ENCODE assay signal across 8 cellular contexts in genomic region chr3:45593708-45594601, GRCh38. TPM values are rescaled to one million over a fixed set of nuclear protein-coding genes. Genes with fewer than 3 reads are reported as not detected.
A peak's percentile ranks its signal among the peaks of the same experiment; 100 is the strongest.
DNase-seq lines count a peak whose midpoint lies in the region; ATAC-seq and TF ChIP-seq lines count a peak whose summit lies in the region.

No MANE protein-coding gene starts in this region.

- H2AFZ ChIP-seq in SK-N-SH (ENCODE audit: low read depth) (peak overlapping the region; percentile 88), trophoblast cell (ENCODE audit: insufficient read depth, low read length, poor library complexity) (peak overlapping the region; percentile 84)

- H3K9me2 ChIP-seq in SK-N-SH, result no peaks in the 10 kb centered on the region

- TF ChIP-seq RAD21 in SK-N-SH (IDR thresholded peaks at IDR 0.05; ENCODE audit: low read length), result no peak

- TF ChIP-seq EP300 in SK-N-SH (IDR thresholded peaks at IDR 0.05; ENCODE audit: borderline replicate concordance in 1 of 2, low read depth in 1 of 2, low read length in 1 of 2), result no peak

- H3K4me1 ChIP-seq in SK-N-SH (ENCODE audit: control insufficient read depth in 1 of 2, insufficient read depth in 2 of 2, low read depth in 1 of 2, low read length in 1 of 2) (peaks cover 15 to 38% of the 10 kb centered on the region in 2 experiments), trophoblast cell (ENCODE audit: control insufficient read depth in 1 of 2, insufficient read depth in 2 of 2, low read length in 2 of 2) (peaks cover 7 to 15% of the 10 kb centered on the region in 2 experiments)

- H3K18ac ChIP-seq in trophoblast cell (ENCODE audit: low read length), result peak overlapping the region; percentile 67

- H4K91ac ChIP-seq in trophoblast cell (ENCODE audit: low read depth, low read length), result peak overlapping the region; percentile 87

- peaks cover 35% of the 10 kb centered on the region for H4K20me1 ChIP-seq in SK-N-SH (ENCODE audit: insufficient read depth)

- no peaks in the 10 kb centered on the region for H3K9me3 Mint-ChIP-seq in activated naive CD4-positive, alpha-beta T cell treated with anti-CD3 and anti-CD28 coated beads, Interleukin-2, amount 50 U/mL, for 24 hours

- peak overlapping the region; percentile 91 for H3K9ac ChIP-seq in SK-N-SH
- peak overlapping the region; percentile 80 for H3K9ac ChIP-seq in trophoblast cell (ENCODE audit: low read length)

- peaks cover 8% of the 10 kb centered on the region for H3K79me1 ChIP-seq in trophoblast cell (ENCODE audit: low read length)

- H2BK5ac ChIP-seq in trophoblast cell (ENCODE audit: low read depth, low read length, poor library complexity), result peak overlapping the region; percentile 54

- H2AK5ac ChIP-seq in trophoblast cell (ENCODE audit: low read length), result no peak overlapping the region

- no peak for TF ChIP-seq CTCF in SK-N-SH (IDR thresholded peaks at IDR 0.05)

- H3K36me3 Mint-ChIP-seq in activated naive CD4-positive, alpha-beta T cell treated with anti-CD3 and anti-CD28 coated beads, Interleukin-2, amount 50 U/mL, for 24 hours, result no peaks in the 10 kb centered on the region

- no peak overlapping the region for H3K23ac ChIP-seq in trophoblast cell (ENCODE audit: low read length)

- H3K9me3 ChIP-seq in SK-N-SH, result no peaks in the 10 kb centered on the region
- H3K9me3 ChIP-seq in trophoblast cell (ENCODE audit: insufficient read depth, low read depth, low read length), result peaks cover 12% of the 10 kb centered on the region

- 10% methylated on average over 10 of the region's 101 CpGs for WGBS in SK-N-SH (ENCODE audit: low lambda C conversion rate)
- WGBS in trophoblast cell (ENCODE audit: extremely low coverage, insufficient coverage, insufficient read length), result no CpG with 5 or more reads among the region's 101 CpGs

- H3K27me3 ChIP-seq in SK-N-SH (ENCODE audit: insufficient read depth), result no peaks in the 10 kb centered on the region
- no peaks in the 10 kb centered on the region for H3K27me3 ChIP-seq in trophoblast cell (ENCODE audit: insufficient read depth, low read length)

- peaks cover 53% of the 10 kb centered on the region for H3K4me1 Mint-ChIP-seq in activated naive CD4-positive, alpha-beta T cell treated with anti-CD3 and anti-CD28 coated beads, Interleukin-2, amount 50 U/mL, for 24 hours

- H3K27ac Mint-ChIP-seq in activated naive CD4-positive, alpha-beta T cell treated with anti-CD3 and anti-CD28 coated beads, Interleukin-2, amount 50 U/mL, for 24 hours, result peak overlapping the region; percentile 81

- peak overlapping the region; percentile 29 for H4K12ac ChIP-seq in trophoblast cell (ENCODE audit: low read depth, low read length)

- H3K36me3 ChIP-seq in SK-N-SH (replicated peaks in 1 of 2; ENCODE audit: control insufficient read depth in 1 of 2, insufficient read depth in 2 of 2, low read length in 1 of 2) (peaks cover 0 to under 1% of the 10 kb centered on the region in 2 experiments), trophoblast cell (ENCODE audit: control insufficient read depth in 1 of 2, insufficient read depth in 2 of 2, low read length in 2 of 2) (peaks cover 0 to 2% of the 10 kb centered on the region in 2 experiments)

- H3K79me2 ChIP-seq in SK-N-SH (ENCODE audit: insufficient read depth) (peaks cover 49% of the 10 kb centered on the region), trophoblast cell (ENCODE audit: control insufficient read depth, insufficient read depth, low read length, poor library complexity) (peaks cover 4% of the 10 kb centered on the region)

- H3K4me2 ChIP-seq in SK-N-SH (peak overlapping the region; percentile 98), trophoblast cell (ENCODE audit: low read length) (peak overlapping the region; percentile 81)

- peak; percentile 80 for DNase-seq in DMS53 (lab: John Stamatoyannopoulos, UW)
- peak; percentile 80 for DNase-seq in HuH-7 (ENCODE audit: low spot score)
- DNase-seq in SK-N-SH, result peak; percentile 95
- peak; percentile 86 for DNase-seq in Right ventricle myocardium superior
- peak; percentile 54 to 77 for DNase-seq in trophoblast cell
- peak; percentile 72 for DNase-seq in ureter (ENCODE audit: low spot score)

- H3K27me3 Mint-ChIP-seq in activated naive CD4-positive, alpha-beta T cell treated with anti-CD3 and anti-CD28 coated beads, Interleukin-2, amount 50 U/mL, for 24 hours, result no peaks in the 10 kb centered on the region

- CTCF ChIA-PET in SK-N-SH (lab: Yijun Ruan, JAX), result interaction anchor here (1.2 to 5.1 kb wide), 7 partner anchors 15 to 68 kb away, joined by 3 to 37 read pairs (median 6); no protein-coding TSS in a partner anchor

- POLR2A ChIA-PET in SK-N-SH (lab: Yijun Ruan, JAX), result interaction anchor here (0.6 to 0.7 kb wide), 3 partner anchors 52 to 62 kb away, joined by 3 read pairs; no protein-coding TSS in a partner anchor

- intact Hi-C loops in Right ventricle myocardium superior (cut with DNase I), result loop anchor here (2.0 to 5.0 kb wide), 3 partner anchors 55 to 77 kb away; no protein-coding TSS in a partner anchor

- ATAC-seq in GM21423 (IDR thresholded peaks at IDR 0.05; ENCODE audit: unreplicated experiment) (peak; percentile 44), Right ventricle myocardium superior (ENCODE audit: poor library complexity) (peak; percentile 86)

- peak overlapping the region; percentile 90 for H3K4me3 Mint-ChIP-seq in activated naive CD4-positive, alpha-beta T cell treated with anti-CD3 and anti-CD28 coated beads, Interleukin-2, amount 50 U/mL, for 24 hours

- peaks cover 2% of the 10 kb centered on the region for H3F3A ChIP-seq in SK-N-SH (replicated peaks; ENCODE audit: insufficient read depth)

- peak overlapping the region; percentile 55 for H4K8ac ChIP-seq in trophoblast cell (ENCODE audit: low read depth, low read length)

- H3K4me3 ChIP-seq in SK-N-SH (ENCODE audit: low read depth in 2 of 2, low read length in 1 of 2) (peak overlapping the region; percentile 78 to 81), trophoblast cell (ENCODE audit: low read depth, low read length) (peak overlapping the region; percentile 81)

- H3K27ac ChIP-seq in SK-N-SH (ENCODE audit: low read depth in 2 of 2, low read length in 1 of 2), result peak overlapping the region; percentile 83 to 84
- H3K27ac ChIP-seq in trophoblast cell (ENCODE audit: low read depth, low read length), result peak overlapping the region; percentile 69

- no peak overlapping the region for H2BK12ac ChIP-seq in trophoblast cell (ENCODE audit: low read length)

- peak overlapping the region; percentile 60 for H2BK120ac ChIP-seq in trophoblast cell (ENCODE audit: insufficient read depth, low read length, poor library complexity)

- peak overlapping the region; percentile 69 for H3K14ac ChIP-seq in trophoblast cell (ENCODE audit: low read length)

- H3K4ac ChIP-seq in trophoblast cell (ENCODE audit: low read depth, low read length), result peak overlapping the region; percentile 38

TF ChIP-seq in SK-N-SH, 30 proteins besides CTCF, POLR2A, EP300 and RAD21 (continues in another document):
- no peak for TF ChIP-seq PBX3 (IDR thresholded peaks at IDR 0.05)
- peak; percentile 19 for TF ChIP-seq CHD2 (IDR thresholded peaks at IDR 0.05; ENCODE audit: low read length, partially characterized antibody)
- TF ChIP-seq GABPA (IDR thresholded peaks at IDR 0.05; ENCODE audit: low read depth), result no peak
- TF ChIP-seq USF1 (IDR thresholded peaks at IDR 0.05; ENCODE audit: borderline replicate concordance, low read depth), result no peak
- TF ChIP-seq IRF3 (IDR thresholded peaks at IDR 0.05; ENCODE audit: low read depth, low read length), result no peak
- peak; percentile 79 for TF ChIP-seq ELF1 (IDR thresholded peaks at IDR 0.05)
- no peak for TF ChIP-seq ZBTB33 (IDR thresholded peaks at IDR 0.05; ENCODE audit: borderline replicate concordance, low read depth)

RNA-seq across cellular contexts. Expression of gene LIMD1, which starts 0.6 kb away (rescaled TPM):
- polyA plus RNA-seq in SK-N-SH (2012; rRNA removed), result 7.6 and 10.5 TPM in 2 replicates
- polyA plus RNA-seq in SK-N-SH (2012; cell fraction: cytosol; rRNA removed), result 2.7 and 5.0 TPM in 2 replicates
- polyA plus RNA-seq in SK-N-SH (2012; cell fraction: nucleus; rRNA removed), result 22.5 and 25.5 TPM in 2 replicates
- 31.9 TPM for total RNA-seq in Right ventricle myocardium superior
- polyA plus RNA-seq in trophoblast cell (2013), result 4.3 TPM in 2 replicates
- total RNA-seq in ureter, result 62.5 TPM

Comparison
In these comparisons a context has a peak if more than half of its experiments do, and no peak if none do; other contexts are left out.
1. Peak in every context shown above with its lines: DNase-seq, ATAC-seq, H3K4me3 ChIP-seq and H3K27ac ChIP-seq.